Comparison of ENCODE assay signal across 29 cellular contexts in genomic region chr6:1790684-1791083, GRCh38.
"Had no signal": no experiment of that assay in that cellular context is flagged by ENCODE, and none has a peak within 500 bp of the region (broad histone marks: within the 10 kb centered on the region; RNA-seq: fewer than 3 reads in every experiment).

No MANE protein-coding gene starts in this region.

- H3K27ac ChIP-seq: stomach, suprapubic skin, testis, thoracic aorta, thyroid gland, tibial artery, tibial nerve, transverse colon, upper lobe of left lung, upper lobe of right lung, uterus, vagina had no signal

- H3K4me1 ChIP-seq: stomach, testis, thyroid gland, transverse colon, upper lobe of left lung, upper lobe of right lung had no signal

- ATAC-seq: stimulated activated effector memory CD8-positive, alpha-beta T cell treated with anti-CD3 and anti-CD28 coated beads, Interleukin-12 subunit alpha, Interleukin-12 subunit beta, amount 100 ng/mL, for 72 hours; stimulated activated memory B cell treated with anti-CD40 and anti-IgM and Interleukin-4, amounts not matched to agents 10 μg/mL and 1 μg/mL and 100 μg/mL, for 72 hours; stimulated activated naive B cell treated with anti-CD40 and anti-IgM and Interleukin-4, amounts not matched to agents 10 μg/mL and 1 μg/mL and 100 μg/mL, for 72 hours; stimulated activated naive CD8-positive, alpha-beta T cell treated with anti-CD3 and anti-CD28 coated beads, Interleukin-15, amount 100 ng/mL, for 72 hours; stimulated activated naive CD8-positive, alpha-beta T cell treated with anti-CD3 and anti-CD28 coated beads, Interleukin-15, Interleukin-2, amounts not matched to agents 100 U/mL and 50 U/mL, for 24 hours; upper lobe of right lung had no signal

- H3K9me3 Mint-ChIP-seq: stimulated activated effector memory CD8-positive, alpha-beta T cell treated with anti-CD3 and anti-CD28 coated beads, Interleukin-12 subunit alpha, Interleukin-12 subunit beta, amount 100 ng/mL, for 72 hours; stimulated activated memory B cell treated with anti-CD40 and anti-IgM and Interleukin-4, amounts not matched to agents 10 μg/mL and 1 μg/mL and 100 μg/mL, for 72 hours; stimulated activated naive B cell treated with anti-CD40 and anti-IgM and Interleukin-4, amounts not matched to agents 10 μg/mL and 1 μg/mL and 100 μg/mL, for 72 hours; stimulated activated naive CD8-positive, alpha-beta T cell treated with anti-CD3 and anti-CD28 coated beads, Interleukin-15, amount 100 ng/mL, for 72 hours; stimulated activated naive CD8-positive, alpha-beta T cell treated with anti-CD3 and anti-CD28 coated beads, Interleukin-15, Interleukin-2, amounts not matched to agents 100 ng/mL and 50 ng/mL, for 24 hours had no signal

- H3K27me3 Mint-ChIP-seq: stimulated activated memory B cell treated with anti-CD40 and anti-IgM and Interleukin-4, amounts not matched to agents 10 μg/mL and 1 μg/mL and 100 μg/mL, for 72 hours; stimulated activated naive B cell treated with anti-CD40 and anti-IgM and Interleukin-4, amounts not matched to agents 10 μg/mL and 1 μg/mL and 100 μg/mL, for 72 hours; stimulated activated naive CD8-positive, alpha-beta T cell treated with anti-CD3 and anti-CD28 coated beads, Interleukin-15, amount 100 ng/mL, for 72 hours; stimulated activated naive CD8-positive, alpha-beta T cell treated with anti-CD3 and anti-CD28 coated beads, Interleukin-15, Interleukin-2, amounts not matched to agents 100 ng/mL and 50 ng/mL, for 24 hours had no signal

- DNase-seq: stimulated activated CD4-positive, alpha-beta T cell treated with anti-CD3 and anti-CD28 coated beads, Interleukin-2, amount 100 ng/mL, for 48 hours; stimulated activated CD4-positive, alpha-beta T cell treated with anti-CD3 and anti-CD28 coated beads, Interleukin-4, amount 100 ng/mL, for 1 hour; stimulated activated CD4-positive, alpha-beta T cell treated with anti-CD3 and anti-CD28 coated beads, Interleukin-4, amount 100 ng/mL, for 24 hours; stimulated activated CD4-positive, alpha-beta T cell treated with anti-CD3 and anti-CD28 coated beads, Interleukin-4, amount 100 ng/mL, for 4 hours; stimulated activated CD8-positive, alpha-beta memory T cell treated with anti-CD3 and anti-CD28 coated beads, Interleukin-4, amount 100 ng/mL, for 48 hours; stimulated activated naive B cell treated with anti-CD40 and anti-IgM and Interleukin-4, amounts not matched to agents 10 μg/mL and 1 μg/mL and 100 μg/mL, for 72 hours; stimulated activated naive CD4-positive, alpha-beta T cell; stimulated activated naive CD4-positive, alpha-beta T cell treated with Interleukin-2 at 50 U/mL for 16 hours; stimulated activated naive CD8-positive, alpha-beta T cell treated with anti-CD3 and anti-CD28 coated beads, Interleukin-15, amount 100 ng/mL, for 72 hours; stimulated activated naive CD8-positive, alpha-beta T cell treated with anti-CD3 and anti-CD28 coated beads, Interleukin-15, Interleukin-2, amounts not matched to agents 100 U/mL and 50 U/mL, for 24 hours; stomach; substantia nigra; testis; thyroid gland; tibial artery; transverse colon; trophoblast cell; upper lobe of left lung; upper lobe of right lung; uterus had no signal

- H3K36me3 Mint-ChIP-seq: type B pancreatic cell had no signal

- H3K4me1 Mint-ChIP-seq: stimulated activated naive B cell treated with anti-CD40 and anti-IgM and Interleukin-4, amounts not matched to agents 10 μg/mL and 1 μg/mL and 100 μg/mL, for 72 hours; stimulated activated naive CD8-positive, alpha-beta T cell treated with anti-CD3 and anti-CD28 coated beads, Interleukin-15, amount 100 ng/mL, for 72 hours had no signal

- H3K9me3 ChIP-seq: stomach, suprapubic skin, testis, thoracic aorta, thyroid gland, tibial artery, tibial nerve, transverse colon, upper lobe of left lung, upper lobe of right lung, uterus, vagina had no signal

- H3K4me3 ChIP-seq: stomach, suprapubic skin, testis, thoracic aorta, thyroid gland, tibial artery, tibial nerve, transverse colon, upper lobe of left lung, upper lobe of right lung, uterus, vagina had no signal

- FAIRE-seq: urothelium cell line had no signal

- H3K27me3 ChIP-seq: stomach, suprapubic skin, testis, thyroid gland, tibial artery, tibial nerve, transverse colon, upper lobe of left lung, upper lobe of right lung, uterus, vagina had no signal

- H3K4me3 Mint-ChIP-seq: stimulated activated effector memory CD8-positive, alpha-beta T cell treated with anti-CD3 and anti-CD28 coated beads, Interleukin-12 subunit alpha, Interleukin-12 subunit beta, amount 100 ng/mL, for 72 hours; stimulated activated memory B cell treated with anti-CD40 and anti-IgM and Interleukin-4, amounts not matched to agents 10 μg/mL and 1 μg/mL and 100 μg/mL, for 72 hours; stimulated activated naive B cell treated with anti-CD40 and anti-IgM and Interleukin-4, amounts not matched to agents 10 μg/mL and 1 μg/mL and 100 μg/mL, for 72 hours; stimulated activated naive CD8-positive, alpha-beta T cell treated with anti-CD3 and anti-CD28 coated beads, Interleukin-15, amount 100 ng/mL, for 72 hours; stimulated activated naive CD8-positive, alpha-beta T cell treated with anti-CD3 and anti-CD28 coated beads, Interleukin-15, Interleukin-2, amounts not matched to agents 100 ng/mL and 50 ng/mL, for 24 hours; type B pancreatic cell had no signal

- H3K36me3 ChIP-seq: suprapubic skin, thoracic aorta, thyroid gland, tibial artery, tibial nerve, transverse colon, upper lobe of left lung, upper lobe of right lung, uterus, vagina had no signal
